1 cellular context compared by ENCODE assay signal in genomic region chr12:52992699-52993557, GRCh38.
A peak's percentile ranks its signal among the peaks of the same experiment; 100 is the strongest.
TF ChIP-seq lines count a peak whose summit lies in the region.

No MANE protein-coding gene starts in this region.

TF ChIP-seq in HepG2, 621 proteins besides CTCF, POLR2A, EP300 and RAD21 (continues in another document):
- TF ChIP-seq TGIF2 (CRISPR knock-in tag; IDR thresholded peaks at IDR 0.05) (no peak), ZNF3 (CRISPR knock-in tag; IDR thresholded peaks at IDR 0.05) (no peak), KMT2A (CRISPR knock-in tag; IDR thresholded peaks at IDR 0.05) (no peak), DR1 (CRISPR knock-in tag; IDR thresholded peaks at IDR 0.05) (no peak), ZNF615 (CRISPR knock-in tag; IDR thresholded peaks at IDR 0.05; ENCODE audit: borderline replicate concordance) (no peak), ARID2 (CRISPR knock-in tag; IDR thresholded peaks at IDR 0.05; ENCODE audit: borderline replicate concordance) (peak; percentile 71; the same call in 1 of the 2 replicates), MYPOP (CRISPR knock-in tag; IDR thresholded peaks at IDR 0.05) (no peak; the same call in 1 of the 2 replicates), UBTF (CRISPR knock-in tag; IDR thresholded peaks at IDR 0.05) (no peak), SOX6 (IDR thresholded peaks at IDR 0.05) (no peak), SOX6 (CRISPR knock-in tag; IDR thresholded peaks at IDR 0.05) (peak; percentile 93), ATF5 (CRISPR knock-in tag; IDR thresholded peaks at IDR 0.05; ENCODE audit: low read depth) (no peak), USF2 (IDR thresholded peaks at IDR 0.05; ENCODE audit: low read depth, low read length) (no peak), USF2 (CRISPR knock-in tag; IDR thresholded peaks at IDR 0.05; ENCODE audit: borderline replicate concordance) (no peak), ZBTB49 (CRISPR knock-in tag; IDR thresholded peaks at IDR 0.05; ENCODE audit: borderline replicate concordance) (no peak), FOXJ3 (CRISPR knock-in tag; IDR thresholded peaks at IDR 0.05; ENCODE audit: borderline replicate concordance) (0 out of 2 replicates have a peak, but pooled peaks have one; percentile 48), ZBTB21 (CRISPR knock-in tag; IDR thresholded peaks at IDR 0.05) (no peak), ZNF646 (CRISPR knock-in tag; IDR thresholded peaks at IDR 0.05) (peak; percentile 87; the same call in 1 of the 2 replicates), ARID3A (IDR thresholded peaks at IDR 0.05; ENCODE audit: low read depth, low read length) (no peak), ZBTB37 (CRISPR knock-in tag; IDR thresholded peaks at IDR 0.05) (no peak), ZEB1 (IDR thresholded peaks at IDR 0.05; ENCODE audit: insufficient replicate concordance, low read depth) (peak; percentile 49), PRDM10 (CRISPR knock-in tag; IDR thresholded peaks at IDR 0.05; ENCODE audit: low read depth) (peak; percentile 54; the same call in 1 of the 2 replicates), U2AF1 (optimal IDR thresholded peaks at IDR 0.05; ENCODE audit: low read depth, low read length) (no peak), ARNT (IDR thresholded peaks at IDR 0.05) (no peak), CCDC6 (CRISPR knock-in tag; IDR thresholded peaks at IDR 0.05) (no peak), CEBPZ (IDR thresholded peaks at IDR 0.05; ENCODE audit: low read length) (no peak), WIZ (CRISPR knock-in tag; IDR thresholded peaks at IDR 0.05) (no peak)
